Comparison of ENCODE assay signal across 1 cellular context in genomic region chr15:78620021-78620838, GRCh38.
TF ChIP-seq lines count a peak whose summit lies in the region.

No MANE protein-coding gene starts in this region.

TF ChIP-seq in GM12878, 131 proteins besides CTCF, POLR2A, EP300 and RAD21:
- TF ChIP-seq HDAC6 (IDR thresholded peaks at IDR 0.05; ENCODE audit: unreplicated experiment) (peak; percentile 20), MYC (IDR thresholded peaks at IDR 0.05; ENCODE audit: insufficient read depth, insufficient read length, insufficient replicate concordance, low read length, severe bottlenecking) (no peak)
TF ChIP-seq in GM12878: peak in this region for 1.
